8 cellular contexts compared by ENCODE assay signal in the genomic region with DNA sequence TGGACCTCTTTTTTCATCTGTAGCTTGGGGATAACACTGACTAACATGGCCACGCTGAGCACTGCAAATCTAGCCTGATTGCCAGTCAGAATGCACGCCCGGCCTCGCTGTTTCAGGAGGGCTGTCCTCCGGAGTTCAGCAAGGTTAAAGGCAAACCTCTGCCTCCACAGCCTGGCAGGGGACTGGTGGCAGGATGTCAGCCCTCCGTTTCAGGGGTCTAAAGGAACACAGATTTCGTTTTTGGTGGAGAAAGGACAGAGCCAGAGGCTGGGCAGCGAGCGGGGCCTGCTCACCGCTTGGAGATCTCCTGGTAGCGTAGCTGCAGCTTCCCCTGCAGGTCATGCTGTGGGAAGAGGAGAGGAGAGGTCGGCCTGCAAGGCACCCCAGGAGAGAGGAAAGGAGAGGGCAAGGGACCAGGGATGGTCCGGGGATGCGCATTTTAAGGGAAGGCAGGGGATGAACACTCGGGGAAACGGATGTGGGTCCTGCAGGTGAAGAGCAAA. TPM values are rescaled to one million over a fixed set of nuclear protein-coding genes. Genes with fewer than 3 reads are reported as not detected.
DNase-seq lines count a peak whose midpoint lies in the region; ATAC-seq, FAIRE-seq and TF ChIP-seq lines count a peak whose summit lies in the region.

No MANE protein-coding gene starts in this region.

- ATAC-seq in GM12878 (peak; percentile 20), left colon (peak; percentile 35), thoracic aorta (ENCODE audit: insufficient number of reproducible peaks, low FRiP score, low read depth) (peak; percentile 5)

- RAD21 ChIA-PET in GM12878 (lab: Charles Lee; ENCODE audit: unreplicated experiment), result interaction anchor here (0.7 kb wide), 1 partner anchor 162 kb away, joined by 3 read pairs; no protein-coding TSS in a partner anchor

- H3K27ac ChIP-seq in KOPT-K1 (ENCODE audit: low read depth, low read length, poor library complexity, severe bottlenecking) (peak overlapping the region; percentile 94), GM12878 (ENCODE audit: control insufficient read depth, insufficient read depth) (peak overlapping the region; percentile 84), thoracic aorta (peak overlapping the region; percentile 76 to 79)

- peak overlapping the region; percentile 23; the same call in 1 of the 2 replicates for H2AFZ ChIP-seq in GM12878 (ENCODE audit: control insufficient read depth, low read depth, low read length)

- TF ChIP-seq CTCF in GM12878 (IDR thresholded peaks at IDR 0.05 in 2 of 3, conservative IDR thresholded peaks at IDR 0.05 in 1 of 3; ENCODE audit: control insufficient read depth in 2 of 3, extremely low read depth in 1 of 3, insufficient read depth in 1 of 3, low read depth in 3 of 3, low read length in 3 of 3), result peak in 1 of 3 experiments; percentile 11; a peak in 1 of 6 replicates
- no peak for TF ChIP-seq CTCF in thoracic aorta (IDR thresholded peaks at IDR 0.05)

- no peaks in the 10 kb centered on the region for H4K20me1 ChIP-seq in GM12878 (ENCODE audit: control insufficient read depth, insufficient read depth)

- no peak for FAIRE-seq in GM12878 (lab: Jason Lieb, UNC)

- peak overlapping the region; percentile 98 for H3K4me3 ChIP-seq in GM12878
- peak overlapping the region; percentile 91 for H3K4me3 ChIP-seq in thoracic aorta

- POLR2A ChIA-PET in GM12878 (lab: Charles Lee), result interaction anchor here (0.9 to 1.0 kb wide), 4 partner anchors 9 to 194 kb away, joined by 3 to 5 read pairs (median 4); partner anchors contain the start of gene ZNF414

- TF ChIP-seq EP300 in GM12878 (IDR thresholded peaks at IDR 0.05; ENCODE audit: borderline replicate concordance in 1 of 2, control insufficient read depth in 1 of 2, low read depth in 2 of 2, low read length in 2 of 2), result no peak

- no peaks in the 10 kb centered on the region for H3K9me3 ChIP-seq in KOPT-K1 (ENCODE audit: insufficient read depth, low read length, poor library complexity, severe bottlenecking)
- no peaks in the 10 kb centered on the region for H3K9me3 ChIP-seq in GM12878 (replicated peaks; ENCODE audit: control insufficient read depth, insufficient read depth, low read length)
- no peaks in the 10 kb centered on the region for H3K9me3 ChIP-seq in thoracic aorta

- peak overlapping the region; percentile 94 for H3K4me2 ChIP-seq in GM12878 (ENCODE audit: control insufficient read depth, insufficient read depth)

- H3K27me3 ChIP-seq in GM12878 (replicated peaks in 1 of 2; ENCODE audit: control insufficient read depth in 2 of 2, insufficient read depth in 2 of 2, low read length in 1 of 2), result no peaks in the 10 kb centered on the region
- no peaks in the 10 kb centered on the region for H3K27me3 ChIP-seq in thoracic aorta (replicated peaks; ENCODE audit: insufficient read depth)

- CTCF ChIA-PET in GM12878 (lab: Yijun Ruan, JAX), result interaction anchor here (1.0 to 1.9 kb wide), 4 partner anchors 10 to 258 kb away, joined by 3 to 8 read pairs (median 4); no protein-coding TSS in a partner anchor

- TF ChIP-seq RAD21 in GM12878 (IDR thresholded peaks at IDR 0.05; ENCODE audit: insufficient read depth, low read depth, low read length), result no peak

- H3K36me3 ChIP-seq in KOPT-K1 (ENCODE audit: insufficient read depth, low read length) (peaks cover 49% of the 10 kb centered on the region), GM12878 (ENCODE audit: control insufficient read depth in 2 of 2, insufficient read depth in 2 of 2, low read length in 1 of 2) (peaks cover 5 to 10% of the 10 kb centered on the region in 2 experiments), thoracic aorta (peaks cover 19% of the 10 kb centered on the region)

- WGBS in GM12878 (ENCODE audit: insufficient coverage, insufficient replicate concordance, low lambda C conversion rate, missing lambda C conversion rate), result 1% methylated on average over 16 of the region's 16 CpGs

- SMC1A ChIA-PET in GM12878 (lab: Charles Lee; ENCODE audit: uncharacterized antibody, unreplicated experiment), result interaction anchor here (1.3 to 1.4 kb wide), 2 partner anchors 42 to 53 kb away, joined by 3 to 6 read pairs; no protein-coding TSS in a partner anchor

- intact Hi-C loops in GM12878 (cut with micrococcal nuclease; ENCODE audit: unreplicated experiment), result loop anchor here (5.0 kb wide), 1 partner anchor 53 kb away; no protein-coding TSS in a partner anchor
- intact Hi-C loops in left colon (cut with DNase I, micrococcal nuclease), result no loop called here

- peaks cover 36% of the 10 kb centered on the region for H3K79me2 ChIP-seq in GM12878 (ENCODE audit: control insufficient read depth, insufficient read depth, low read length)

- BruUV-seq in GM12878 (replicated peaks; lab: Mats Ljungman, UMichigan), result TSS peak; percentile 81

- TF ChIP-seq POLR2A in GM12878 (IDR thresholded peaks at IDR 0.05; ENCODE audit: low read depth, low read length), result no peak

- in situ Hi-C loops in GM12878 (cut with MboI), result no loop called here

- DNase-seq in activated CD8-positive, alpha-beta memory T cell treated with anti-CD3 and anti-CD28 coated beads, Interleukin-2, amount 50 U/mL, for 48 hours, result peak; percentile 71
- no peak for DNase-seq in activated CD8-positive, alpha-beta memory T cell treated with anti-CD3 and anti-CD28 coated beads for 24 hours
- DNase-seq in GM12878 (ENCODE audit: low read depth, low spot score) (no peak), left colon (peak in 1 of 2 donors; percentile 44), thoracic aorta (ENCODE audit: low spot score) (no peak), NCI-H1105 (lab: John Stamatoyannopoulos, UW) (no peak), HuH-7 (ENCODE audit: low spot score) (no peak)

- H3K4me1 ChIP-seq in GM12878 (ENCODE audit: control insufficient read depth, insufficient read depth, low read length) (peaks cover 21% of the 10 kb centered on the region), thoracic aorta (ENCODE audit: control insufficient read depth in 1 of 2, low read depth in 2 of 2) (peaks cover 22 to 26% of the 10 kb centered on the region in 2 donors)

- peak overlapping the region; percentile 93 for H3K9ac ChIP-seq in GM12878 (ENCODE audit: control insufficient read depth, insufficient read depth, low read length)

RNA-seq across cellular contexts. Expression of gene NDUFA7, which starts 0.6 kb away (rescaled TPM):
- total RNA-seq in GM12878 (2013; cell fraction: nucleolus; rRNA removed), result 15.0 and 21.4 TPM in 2 replicates
- total RNA-seq in GM12878 (2014; rRNA removed) (117 and 143 TPM in 2 replicates), GM12878 (2014; rRNA removed; fragmentation: Illumina TruSeq; extraction: Trizol) (123 and 132 TPM in 2 replicates), GM12878 (2021) (79.0 and 86.3 TPM in 2 replicates), left colon (10 to 100 TPM; 49.3 to 59.6 TPM), thoracic aorta (10 to 100 TPM in 1 of 2 donors, 1 to 10 TPM in 1; 9.2 to 22.2 TPM)
- polyA plus RNA-seq in GM12878 (2011; ENCODE audit: low read depth), result 198 TPM
- polyA plus RNA-seq in GM12878 (2011; rRNA removed) (44.7 and 94.1 TPM in 2 replicates), GM12878 (2014; fragmentation: Illumina TruSeq; extraction: Trizol) (52.0 and 171 TPM in 2 replicates), GM12878 (2014; fragmentation: Nextera tagmentation; extraction: Ambion mirVana) (100 to 1,000 TPM; 277 to 360 TPM), GM12878 (2014; rRNA removed) (178 and 192 TPM in 2 replicates), GM12878 (2016; fragmentation: Nextera tagmentation; extraction: Ambion mirVana) (100 to 1,000 TPM; 249 to 253 TPM)
- 121 and 166 TPM in 2 replicates for polyA plus RNA-seq in GM12878 (2011; cell fraction: cytosol; rRNA removed)
- 70.6 and 105 TPM in 2 replicates for polyA plus RNA-seq in GM12878 (2011; cell fraction: nucleus; rRNA removed)
- polyA plus RNA-seq in GM12878 (2012), result 87.4 and 102 TPM in 2 replicates
- polyA minus RNA-seq in GM12878 (2011; rRNA and poly(A)+ RNA removed), result 41.5 and 84.3 TPM in 2 replicates
- 38.0 and 51.8 TPM in 2 replicates for polyA minus RNA-seq in GM12878 (2011; cell fraction: cytosol; rRNA and poly(A)+ RNA removed)
- polyA minus RNA-seq in GM12878 (2011; cell fraction: nucleus; rRNA and poly(A)+ RNA removed), result 13.9 and 26.2 TPM in 2 replicates

RNA-seq across cellular contexts. Expression of gene RPS28, which starts 0.7 kb away (rescaled TPM):
- total RNA-seq in GM12878 (2013; cell fraction: nucleolus; rRNA removed), result 52.9 and 57.0 TPM in 2 replicates
- total RNA-seq in GM12878 (2014; rRNA removed), result 1,809 and 1,831 TPM in 2 replicates
- total RNA-seq in GM12878 (2014; rRNA removed; fragmentation: Illumina TruSeq; extraction: Trizol), result 396 and 422 TPM in 2 replicates
- total RNA-seq in GM12878 (2021), result 3,081 and 3,150 TPM in 2 replicates
- 2,247 TPM for polyA plus RNA-seq in GM12878 (2011; ENCODE audit: low read depth)
- polyA plus RNA-seq in GM12878 (2011; rRNA removed), result 502 and 657 TPM in 2 replicates
- 773 and 1,031 TPM in 2 replicates for polyA plus RNA-seq in GM12878 (2011; cell fraction: cytosol; rRNA removed)
- 299 and 320 TPM in 2 replicates for polyA plus RNA-seq in GM12878 (2011; cell fraction: nucleus; rRNA removed)
- 4,616 and 4,929 TPM in 2 replicates for polyA plus RNA-seq in GM12878 (2012)
- polyA plus RNA-seq in GM12878 (2014; fragmentation: Illumina TruSeq; extraction: Trizol), result 73.8 and 651 TPM in 2 replicates
- 1,000 to 10,000 TPM; 3,036 to 3,905 TPM for polyA plus RNA-seq in GM12878 (2014; fragmentation: Nextera tagmentation; extraction: Ambion mirVana)
- 1,927 and 2,346 TPM in 2 replicates for polyA plus RNA-seq in GM12878 (2014; rRNA removed)
- polyA plus RNA-seq in GM12878 (2016; fragmentation: Nextera tagmentation; extraction: Ambion mirVana), result 1,000 to 10,000 TPM; 1,324 to 1,329 TPM
- 257 and 310 TPM in 2 replicates for polyA minus RNA-seq in GM12878 (2011; rRNA and poly(A)+ RNA removed)
- 152 and 155 TPM in 2 replicates for polyA minus RNA-seq in GM12878 (2011; cell fraction: cytosol; rRNA and poly(A)+ RNA removed)
- polyA minus RNA-seq in GM12878 (2011; cell fraction: nucleus; rRNA and poly(A)+ RNA removed), result 49.4 and 62.2 TPM in 2 replicates
- 1,000 to 10,000 TPM; 1,489 to 1,517 TPM for total RNA-seq in left colon
- total RNA-seq in thoracic aorta, result 100 to 1,000 TPM; 146 to 179 TPM

RNA-seq across cellular contexts. Expression of gene CD320, which starts 12.5 kb away (rescaled TPM):
- 26.5 and 32.1 TPM in 2 replicates for total RNA-seq in GM12878 (2013; cell fraction: nucleolus; rRNA removed)
- 49.9 and 62.2 TPM in 2 replicates for total RNA-seq in GM12878 (2014; rRNA removed)
- total RNA-seq in GM12878 (2014; rRNA removed; fragmentation: Illumina TruSeq; extraction: Trizol), result 17.2 and 19.6 TPM in 2 replicates
- 72.4 and 74.6 TPM in 2 replicates for total RNA-seq in GM12878 (2021)
- polyA plus RNA-seq in GM12878 (2011; ENCODE audit: low read depth), result 6.3 TPM
- polyA plus RNA-seq in GM12878 (2011; rRNA removed), result 11.6 and 30.7 TPM in 2 replicates
- 68.6 and 89.2 TPM in 2 replicates for polyA plus RNA-seq in GM12878 (2011; cell fraction: cytosol; rRNA removed)
- polyA plus RNA-seq in GM12878 (2011; cell fraction: nucleus; rRNA removed), result 44.7 and 55.9 TPM in 2 replicates
- polyA plus RNA-seq in GM12878 (2012), result 27.7 and 30.3 TPM in 2 replicates
- polyA plus RNA-seq in GM12878 (2014; fragmentation: Illumina TruSeq; extraction: Trizol), result 3.7 and 16.2 TPM in 2 replicates
- 1 to 10 TPM; 1.1 to 3.5 TPM for polyA plus RNA-seq in GM12878 (2014; fragmentation: Nextera tagmentation; extraction: Ambion mirVana)
- 68.1 and 78.8 TPM in 2 replicates for polyA plus RNA-seq in GM12878 (2014; rRNA removed)
- 100 to 1,000 TPM; 117 to 134 TPM for polyA plus RNA-seq in GM12878 (2016; fragmentation: Nextera tagmentation; extraction: Ambion mirVana)
- 6.6 and 28.3 TPM in 2 replicates for polyA minus RNA-seq in GM12878 (2011; rRNA and poly(A)+ RNA removed)
- polyA minus RNA-seq in GM12878 (2011; cell fraction: cytosol; rRNA and poly(A)+ RNA removed), result 19.6 and 21.2 TPM in 2 replicates
- polyA minus RNA-seq in GM12878 (2011; cell fraction: nucleus; rRNA and poly(A)+ RNA removed), result 8.3 and 11.5 TPM in 2 replicates
- total RNA-seq in left colon, result 10 to 100 TPM; 46.0 to 46.2 TPM
- total RNA-seq in thoracic aorta, result 10 to 100 TPM; 21.7 to 58.1 TPM

RNA-seq across cellular contexts. Expression of gene KANK3, which starts 22.4 kb away (rescaled TPM):
- total RNA-seq in GM12878 (2013; cell fraction: nucleolus; rRNA removed), result not detected in 2 replicates
- total RNA-seq in GM12878 (2014; rRNA removed) (0.45 and 0.54 TPM in 2 replicates), GM12878 (2014; rRNA removed; fragmentation: Illumina TruSeq; extraction: Trizol) (0.22 TPM in 1 of 2 replicates, not detected in the other), GM12878 (2021) (0.26 and 0.56 TPM in 2 replicates), left colon (1 to 10 TPM; 2.4 to 2.6 TPM), thoracic aorta (10 to 100 TPM; 10.0 to 13.0 TPM)
- polyA plus RNA-seq in GM12878 (2011; ENCODE audit: low read depth), result 0.16 TPM
- polyA plus RNA-seq in GM12878 (2011; rRNA removed) (0.05 TPM in 1 of 2 replicates, not detected in the other), GM12878 (2014; fragmentation: Illumina TruSeq; extraction: Trizol) (0.03 TPM in 1 of 2 replicates, not detected in the other), GM12878 (2014; fragmentation: Nextera tagmentation; extraction: Ambion mirVana) (under 1 TPM in 1 of 2 experiments, not detected in 1; 0.07 TPM), GM12878 (2014; rRNA removed) (0.18 and 0.57 TPM in 2 replicates), GM12878 (2016; fragmentation: Nextera tagmentation; extraction: Ambion mirVana) (under 1 TPM; 0.62 to 0.93 TPM)
- 0.13 and 0.15 TPM in 2 replicates for polyA plus RNA-seq in GM12878 (2011; cell fraction: cytosol; rRNA removed)
- polyA plus RNA-seq in GM12878 (2011; cell fraction: nucleus; rRNA removed), result 0.58 and 0.83 TPM in 2 replicates
- polyA plus RNA-seq in GM12878 (2012), result 0.31 TPM in 2 replicates
- polyA minus RNA-seq in GM12878 (2011; rRNA and poly(A)+ RNA removed), result 0.21 TPM in 1 of 2 replicates, not detected in the other
- not detected in 2 replicates for polyA minus RNA-seq in GM12878 (2011; cell fraction: cytosol; rRNA and poly(A)+ RNA removed)
- 0.12 and 0.19 TPM in 2 replicates for polyA minus RNA-seq in GM12878 (2011; cell fraction: nucleus; rRNA and poly(A)+ RNA removed)

RNA-seq across cellular contexts. Expression of gene ANGPTL4, which starts 43.3 kb away (rescaled TPM):
- not detected in 2 replicates for total RNA-seq in GM12878 (2013; cell fraction: nucleolus; rRNA removed)
- not detected in 2 replicates for total RNA-seq in GM12878 (2014; rRNA removed)
- not detected in 2 replicates for total RNA-seq in GM12878 (2014; rRNA removed; fragmentation: Illumina TruSeq; extraction: Trizol)
- not detected in 2 replicates for total RNA-seq in GM12878 (2021)
- not detected for polyA plus RNA-seq in GM12878 (2011; ENCODE audit: low read depth)
- 0.12 and 0.45 TPM in 2 replicates for polyA plus RNA-seq in GM12878 (2011; rRNA removed)
- 0.53 and 0.73 TPM in 2 replicates for polyA plus RNA-seq in GM12878 (2011; cell fraction: cytosol; rRNA removed)
- 0.75 and 1.1 TPM in 2 replicates for polyA plus RNA-seq in GM12878 (2011; cell fraction: nucleus; rRNA removed)
- 0.20 and 0.31 TPM in 2 replicates for polyA plus RNA-seq in GM12878 (2012)
- not detected in 2 replicates for polyA plus RNA-seq in GM12878 (2014; fragmentation: Illumina TruSeq; extraction: Trizol)
- polyA plus RNA-seq in GM12878 (2014; fragmentation: Nextera tagmentation; extraction: Ambion mirVana), result not detected
- not detected in 2 replicates for polyA plus RNA-seq in GM12878 (2014; rRNA removed)
- polyA plus RNA-seq in GM12878 (2016; fragmentation: Nextera tagmentation; extraction: Ambion mirVana), result not detected
- 0.15 and 0.21 TPM in 2 replicates for polyA minus RNA-seq in GM12878 (2011; rRNA and poly(A)+ RNA removed)
- 1.2 TPM in 1 of 2 replicates, not detected in the other for polyA minus RNA-seq in GM12878 (2011; cell fraction: cytosol; rRNA and poly(A)+ RNA removed)
- polyA minus RNA-seq in GM12878 (2011; cell fraction: nucleus; rRNA and poly(A)+ RNA removed), result 0.48 TPM in 1 of 2 replicates, not detected in the other
- total RNA-seq in left colon, result 1 to 10 TPM; 3.2 TPM
- 10 to 100 TPM; 29.9 to 99.1 TPM for total RNA-seq in thoracic aorta
